ENCODE assay signal across 31 cellular contexts in genomic region chr4:24140892-24141291, GRCh38.
"Had no signal": no experiment of that assay in that cellular context is flagged by ENCODE, and none has a peak within 500 bp of the region (broad histone marks: within the 10 kb centered on the region; RNA-seq: fewer than 3 reads in every experiment).

No MANE protein-coding gene starts in this region.

- H3K27ac ChIP-seq: neural progenitor cell, ovary, parathyroid adenoma, psoas muscle, skin epidermis, spleen, suprapubic skin, testis, tibial nerve, upper lobe of right lung, uterus had no signal

- H3K36me3 ChIP-seq: neural progenitor cell, ovary, spleen, suprapubic skin, tibial nerve, upper lobe of right lung, uterus had no signal

- DNase-seq: naive B cell; naive thymus-derived CD8-positive, alpha-beta T cell; occipital lobe; ovary; posterior cingulate gyrus; psoas muscle; right cardiac atrium; spleen; stimulated activated CD4-positive, alpha-beta T cell treated with anti-CD3 and anti-CD28 coated beads, Interleukin-12 subunit alpha, Interleukin-12 subunit beta, amount 100 ng/mL, for 4 hours; stimulated activated CD4-positive, alpha-beta T cell treated with anti-CD3 and anti-CD28 coated beads, Interleukin-1b, Interleukin-23, amount 100 ng/mL, for 48 hours; stimulated activated CD4-positive, alpha-beta T cell treated with anti-CD3 and anti-CD28 coated beads, Interleukin-4, amount 100 ng/mL, for 1 hour; stimulated activated CD4-positive, alpha-beta T cell treated with anti-CD3 and anti-CD28 coated beads, Interleukin-4, amount 100 ng/mL, for 4 hours; stimulated activated CD8-positive, alpha-beta memory T cell treated with anti-CD3 and anti-CD28 coated beads, Interleukin-4, amount 100 ng/mL, for 48 hours; stimulated activated naive CD4-positive, alpha-beta T cell; stimulated activated naive CD8-positive, alpha-beta T cell treated with anti-CD3 and anti-CD28 coated beads, Interleukin-15, amount 100 ng/mL, for 72 hours; stimulated activated naive CD8-positive, alpha-beta T cell treated with anti-CD3 and anti-CD28 coated beads, Interleukin-15, Interleukin-2, amounts not matched to agents 100 U/mL and 50 U/mL, for 24 hours; substantia nigra; testis; upper lobe of right lung; uterus had no signal

- H3K4me1 ChIP-seq: parathyroid adenoma, spleen, testis, tibial nerve, upper lobe of right lung, uterus had no signal

- H2AFZ ChIP-seq: neural progenitor cell, parathyroid adenoma had no signal

- H3K79me2 ChIP-seq: parathyroid adenoma had no signal

- H3K36me3 Mint-ChIP-seq: naive B cell; naive thymus-derived CD8-positive, alpha-beta T cell; natural killer cell treated with Interleukin-12 subunit alpha and Interleukin-12 subunit beta and Interleukin-15 and Interleukin-18, amount 100 ng/mL, for 72 hours; neural progenitor cell; stimulated activated memory B cell treated with anti-CD40 and anti-IgM and Interleukin-4, amounts not matched to agents 10 μg/mL and 1 μg/mL and 100 μg/mL, for 72 hours; type B pancreatic cell had no signal

- H3K4me3 Mint-ChIP-seq: naive B cell; naive thymus-derived CD8-positive, alpha-beta T cell; natural killer cell treated with Interleukin-12 subunit alpha and Interleukin-12 subunit beta and Interleukin-15 and Interleukin-18, amount 100 ng/mL, for 72 hours; neural progenitor cell; stimulated activated memory B cell treated with anti-CD40 and anti-IgM and Interleukin-4, amounts not matched to agents 10 μg/mL and 1 μg/mL and 100 μg/mL, for 72 hours; stimulated activated naive CD8-positive, alpha-beta T cell treated with anti-CD3 and anti-CD28 coated beads, Interleukin-15, amount 100 ng/mL, for 72 hours; type B pancreatic cell had no signal

- H3K9me3 Mint-ChIP-seq: neural progenitor cell, type B pancreatic cell had no signal

- H3K9ac ChIP-seq: neural progenitor cell, parathyroid adenoma had no signal

- H3K4me1 Mint-ChIP-seq: naive B cell; naive thymus-derived CD8-positive, alpha-beta T cell; stimulated activated memory B cell treated with anti-CD40 and anti-IgM and Interleukin-4, amounts not matched to agents 10 μg/mL and 1 μg/mL and 100 μg/mL, for 72 hours; stimulated activated naive CD8-positive, alpha-beta T cell treated with anti-CD3 and anti-CD28 coated beads, Interleukin-15, amount 100 ng/mL, for 72 hours had no signal

- H3K27ac Mint-ChIP-seq: naive B cell; naive thymus-derived CD8-positive, alpha-beta T cell; natural killer cell treated with Interleukin-12 subunit alpha and Interleukin-12 subunit beta and Interleukin-15 and Interleukin-18, amount 100 ng/mL, for 72 hours; neural progenitor cell; progenitor cell of endocrine pancreas; stimulated activated memory B cell treated with anti-CD40 and anti-IgM and Interleukin-4, amounts not matched to agents 10 μg/mL and 1 μg/mL and 100 μg/mL, for 72 hours; stimulated activated naive CD8-positive, alpha-beta T cell treated with anti-CD3 and anti-CD28 coated beads, Interleukin-15, amount 100 ng/mL, for 72 hours; type B pancreatic cell had no signal

- H3K27me3 Mint-ChIP-seq: naive B cell; natural killer cell treated with Interleukin-12 subunit alpha and Interleukin-12 subunit beta and Interleukin-15 and Interleukin-18, amount 100 ng/mL, for 72 hours; progenitor cell of endocrine pancreas; stimulated activated memory B cell treated with anti-CD40 and anti-IgM and Interleukin-4, amounts not matched to agents 10 μg/mL and 1 μg/mL and 100 μg/mL, for 72 hours; stimulated activated naive CD8-positive, alpha-beta T cell treated with anti-CD3 and anti-CD28 coated beads, Interleukin-15, amount 100 ng/mL, for 72 hours; type B pancreatic cell had no signal

- H3K27me3 ChIP-seq: neural progenitor cell, ovary, spleen, suprapubic skin, testis, tibial nerve, upper lobe of right lung, uterus had no signal

- H3K4me2 ChIP-seq: neural progenitor cell, smooth muscle cell had no signal

- H3K4me3 ChIP-seq: neural progenitor cell, ovary, psoas muscle, skin epidermis, smooth muscle cell, spleen, suprapubic skin, testis, tibial nerve, upper lobe of right lung, uterus had no signal

- ATAC-seq: naive thymus-derived CD8-positive, alpha-beta T cell; natural killer cell treated with Interleukin-12 subunit alpha and Interleukin-12 subunit beta and Interleukin-15 and Interleukin-18, amount 100 ng/mL, for 72 hours; right cardiac atrium; sciatic nerve; stimulated activated memory B cell treated with anti-CD40 and anti-IgM and Interleukin-4, amounts not matched to agents 10 μg/mL and 1 μg/mL and 100 μg/mL, for 72 hours; stimulated activated naive CD8-positive, alpha-beta T cell treated with anti-CD3 and anti-CD28 coated beads, Interleukin-15, amount 100 ng/mL, for 72 hours; stimulated activated naive CD8-positive, alpha-beta T cell treated with anti-CD3 and anti-CD28 coated beads, Interleukin-15, Interleukin-2, amounts not matched to agents 100 U/mL and 50 U/mL, for 24 hours; upper lobe of right lung had no signal

- H3K9me3 ChIP-seq: ovary, psoas muscle, spleen, suprapubic skin, testis, tibial nerve, upper lobe of right lung, uterus had no signal
